ENCODE assay signal across 15 cellular contexts in genomic region chr5:146425023-146425422, GRCh38.
"Had no signal": no experiment of that assay in that cellular context is flagged by ENCODE, and none has a peak within 500 bp of the region (broad histone marks: within the 10 kb centered on the region; RNA-seq: fewer than 3 reads in every experiment).

No MANE protein-coding gene starts in this region.

- H3K27me3 ChIP-seq: gastrocnemius medialis had no signal

- H3K9me3 ChIP-seq: adrenal gland, gastrocnemius medialis, heart left ventricle, mucosa of descending colon had no signal

- ATAC-seq: activated CD8-positive, alpha-beta T cell treated with anti-CD3 and anti-CD28 coated beads for 36 hours; gastrocnemius medialis; heart left ventricle; left colon; mucosa of descending colon; naive thymus-derived CD4-positive, alpha-beta T cell had no signal

- H3K4me1 ChIP-seq: adrenal gland, gastrocnemius medialis, heart left ventricle, parathyroid adenoma had no signal

- DNase-seq: activated CD4-positive, alpha-beta T cell treated with anti-CD3 and anti-CD28 coated beads for 4 hours; activated CD8-positive, alpha-beta memory T cell treated with anti-CD3 and anti-CD28 coated beads, Interleukin-2, amount 50 U/mL, for 4 hours; activated CD8-positive, alpha-beta T cell treated with anti-CD3 and anti-CD28 coated beads for 36 hours; activated effector memory CD4-positive, alpha-beta T cell treated with anti-CD3 and anti-CD28 coated beads, Interleukin-2, amount 50 U/mL, for 16 hours; activated T-cell treated with anti-CD3 and anti-CD28 coated beads, Interleukin-2, amount 50 U/mL, for 48 hours; adrenal gland; gastrocnemius medialis; heart left ventricle; left colon; mucosa of descending colon; naive thymus-derived CD4-positive, alpha-beta T cell; stimulated activated CD4-positive, alpha-beta T cell treated with anti-CD3 and anti-CD28 coated beads, Interleukin-12 subunit alpha, Interleukin-12 subunit beta, amount 100 ng/mL, for 4 hours; stimulated activated CD4-positive, alpha-beta T cell treated with anti-CD3 and anti-CD28 coated beads, Interleukin-2, amount 100 ng/mL, for 24 hours had no signal

- H3K36me3 ChIP-seq: adrenal gland, gastrocnemius medialis, heart left ventricle had no signal

- H3K27ac ChIP-seq: adrenal gland, gastrocnemius medialis, heart left ventricle, parathyroid adenoma, VCaP had no signal

- H3K4me3 ChIP-seq: adrenal gland, gastrocnemius medialis, heart left ventricle, mucosa of descending colon had no signal
